26 cellular contexts compared by ENCODE assay signal in the genomic region with DNA sequence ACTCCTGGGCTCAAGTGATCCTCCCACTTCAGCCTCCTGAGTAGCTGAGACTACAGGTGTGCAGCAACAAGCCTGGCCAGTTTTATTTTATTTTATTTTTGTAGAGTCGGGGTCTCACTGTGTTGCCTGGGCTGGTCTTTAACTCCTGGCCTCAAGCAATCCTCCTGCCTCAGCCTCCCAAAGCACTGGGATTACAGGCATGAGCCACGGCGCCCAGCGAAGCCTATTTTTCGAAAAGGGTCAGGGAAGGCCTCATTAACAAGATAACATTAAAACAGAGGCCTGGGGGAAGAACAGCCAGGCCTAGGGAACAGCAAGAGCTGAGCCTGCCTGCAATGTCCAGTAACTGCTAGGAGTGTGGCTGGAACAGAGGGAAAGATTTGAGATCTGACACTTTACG.
"Had no signal": no experiment of that assay in that cellular context is flagged by ENCODE, and none has a peak within 500 bp of the region (broad histone marks: within the 10 kb centered on the region; RNA-seq: fewer than 3 reads in every experiment).

No MANE protein-coding gene starts in this region.

- H3K27ac ChIP-seq: colonic mucosa, dorsolateral prefrontal cortex, epithelial cell of prostate, esophagus muscularis mucosa, esophagus squamous epithelium, foreskin keratinocyte, gastrocnemius medialis, gastroesophageal sphincter, heart left ventricle, heart right ventricle had no signal

- H3K4me1 ChIP-seq: colonic mucosa, esophagus muscularis mucosa, esophagus squamous epithelium, foreskin keratinocyte, gastrocnemius medialis, gastroesophageal sphincter, heart left ventricle, heart right ventricle had no signal

- H3K27me3 ChIP-seq: colonic mucosa, gastrocnemius medialis had no signal

- H3K9me3 ChIP-seq: colonic mucosa, esophagus muscularis mucosa, esophagus squamous epithelium, gastrocnemius medialis, gastroesophageal sphincter, heart left ventricle, heart right ventricle had no signal

- ATAC-seq: effector memory CD8-positive, alpha-beta T cell; esophagus mucosa; foreskin keratinocyte; gastrocnemius medialis; gastroesophageal sphincter; heart left ventricle; heart right ventricle had no signal

- DNase-seq: colonic mucosa; cortex of kidney; dermis blood vessel endothelial cell; dorsolateral prefrontal cortex; effector CD4-positive, alpha-beta T cell; effector CD8-positive, alpha-beta T cell; effector memory CD4-positive, alpha-beta T cell; effector memory CD8-positive, alpha-beta T cell; endodermal cell; erythroblast; esophagus squamous epithelium; foreskin fibroblast; foreskin keratinocyte; foreskin melanocyte; gastrocnemius medialis; glutamatergic neuron; head of caudate nucleus; heart left ventricle; heart right ventricle had no signal

- FAIRE-seq: colon, endometrium, endothelial cell of umbilical vein had no signal

- H3K36me3 ChIP-seq: colonic mucosa, esophagus muscularis mucosa, esophagus squamous epithelium, gastrocnemius medialis, gastroesophageal sphincter, heart left ventricle, heart right ventricle had no signal

- H3K4me3 ChIP-seq: colonic mucosa, dorsolateral prefrontal cortex, esophagus muscularis mucosa, esophagus squamous epithelium, gastrocnemius medialis, gastroesophageal sphincter, heart left ventricle, heart right ventricle had no signal
